In genomic region chr11:12802418-12803085, GRCh38 we compare ENCODE assay signal across 1 cellular context.
A peak's percentile ranks its signal among the peaks of the same experiment; 100 is the strongest.
TF ChIP-seq lines count a peak whose summit lies in the region.

No MANE protein-coding gene starts in this region.

TF ChIP-seq in HepG2, 621 proteins besides CTCF, POLR2A, EP300 and RAD21 (continued from another document and continues in another):
- TF ChIP-seq, protein P1, sequence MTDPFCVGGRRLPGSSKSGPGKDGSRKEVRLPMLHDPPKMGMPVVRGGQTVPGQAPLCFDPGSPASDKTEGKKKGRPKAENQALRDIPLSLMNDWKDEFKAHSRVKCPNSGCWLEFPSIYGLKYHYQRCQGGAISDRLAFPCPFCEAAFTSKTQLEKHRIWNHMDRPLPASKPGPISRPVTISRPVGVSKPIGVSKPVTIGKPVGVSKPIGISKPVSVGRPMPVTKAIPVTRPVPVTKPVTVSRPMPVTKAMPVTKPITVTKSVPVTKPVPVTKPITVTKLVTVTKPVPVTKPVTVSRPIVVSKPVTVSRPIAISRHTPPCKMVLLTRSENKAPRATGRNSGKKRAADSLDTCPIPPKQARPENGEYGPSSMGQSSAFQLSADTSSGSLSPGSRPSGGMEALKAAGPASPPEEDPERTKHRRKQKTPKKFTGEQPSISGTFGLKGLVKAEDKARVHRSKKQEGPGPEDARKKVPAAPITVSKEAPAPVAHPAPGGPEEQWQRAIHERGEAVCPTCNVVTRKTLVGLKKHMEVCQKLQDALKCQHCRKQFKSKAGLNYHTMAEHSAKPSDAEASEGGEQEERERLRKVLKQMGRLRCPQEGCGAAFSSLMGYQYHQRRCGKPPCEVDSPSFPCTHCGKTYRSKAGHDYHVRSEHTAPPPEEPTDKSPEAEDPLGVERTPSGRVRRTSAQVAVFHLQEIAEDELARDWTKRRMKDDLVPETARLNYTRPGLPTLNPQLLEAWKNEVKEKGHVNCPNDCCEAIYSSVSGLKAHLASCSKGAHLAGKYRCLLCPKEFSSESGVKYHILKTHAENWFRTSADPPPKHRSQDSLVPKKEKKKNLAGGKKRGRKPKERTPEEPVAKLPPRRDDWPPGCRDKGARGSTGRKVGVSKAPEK (CRISPR knock-in tag; IDR thresholded peaks at IDR 0.05; ENCODE audit: borderline replicate concordance): peak; percentile 98; the same call in 1 of the 2 replicates
- TF ChIP-seq ZMAT3 (CRISPR knock-in tag; conservative IDR thresholded peaks at IDR 0.05) (peak; percentile 67; the same call in 1 of the 2 replicates), AKAP8 (CRISPR knock-in tag; IDR thresholded peaks at IDR 0.05) (no peak), ZNF431 (CRISPR knock-in tag; IDR thresholded peaks at IDR 0.05; ENCODE audit: borderline replicate concordance, low read depth) (peak; percentile 57; the same call in 1 of the 2 replicates), KDM5B (CRISPR knock-in tag; IDR thresholded peaks at IDR 0.05; ENCODE audit: borderline replicate concordance) (peak; percentile 54; the same call in 1 of the 2 replicates), ZNF609 (CRISPR knock-in tag; IDR thresholded peaks at IDR 0.05; ENCODE audit: borderline replicate concordance) (peak; percentile 90), TMF1 (CRISPR knock-in tag; IDR thresholded peaks at IDR 0.05; ENCODE audit: low read depth) (no peak), ZBTB10 (CRISPR knock-in tag; IDR thresholded peaks at IDR 0.05; ENCODE audit: borderline replicate concordance) (no peak), JUND (CRISPR knock-in tag; IDR thresholded peaks at IDR 0.05) (peak; percentile 66; the same call in 1 of the 2 replicates), HNF4A (CRISPR knock-in tag; IDR thresholded peaks at IDR 0.05) (peak; percentile 82), SNRNP70 (IDR thresholded peaks at IDR 0.05; ENCODE audit: low read depth, low read length) (no peak), ZBTB8A (CRISPR knock-in tag; IDR thresholded peaks at IDR 0.05; ENCODE audit: borderline replicate concordance, low read depth) (no peak), ZNF264 (CRISPR knock-in tag; IDR thresholded peaks at IDR 0.05) (peak; percentile 60; the same call in 1 of the 2 replicates), YEATS2 (CRISPR knock-in tag; IDR thresholded peaks at IDR 0.05; ENCODE audit: borderline replicate concordance) (no peak; the same call in 1 of the 2 replicates), ZNF660 (CRISPR knock-in tag; IDR thresholded peaks at IDR 0.05; ENCODE audit: borderline replicate concordance, low read depth) (no peak), RBAK (CRISPR knock-in tag; IDR thresholded peaks at IDR 0.05) (peak; percentile 60; the same call in 1 of the 2 replicates), ZNF543 (CRISPR knock-in tag; IDR thresholded peaks at IDR 0.05) (no peak), KDM4B (CRISPR knock-in tag; IDR thresholded peaks at IDR 0.05) (0 out of 2 replicates have a peak, but pooled peaks have one; percentile 43), GPBP1L1 (CRISPR knock-in tag; IDR thresholded peaks at IDR 0.05) (no peak), ZNF775 (CRISPR knock-in tag; IDR thresholded peaks at IDR 0.05; ENCODE audit: borderline replicate concordance) (0 out of 2 replicates have a peak, but pooled peaks have one; percentile 38), PHF5A (CRISPR knock-in tag; IDR thresholded peaks at IDR 0.05; ENCODE audit: low read depth, unreplicated experiment) (peak; percentile 86), CENPBD1 (CRISPR knock-in tag; IDR thresholded peaks at IDR 0.05; ENCODE audit: borderline replicate concordance, low read depth) (no peak), ZNF549 (CRISPR knock-in tag; IDR thresholded peaks at IDR 0.05) (no peak), BCL6 (CRISPR knock-in tag; IDR thresholded peaks at IDR 0.05) (peak; percentile 83), MLLT10 (CRISPR knock-in tag; IDR thresholded peaks at IDR 0.05) (no peak), MEIS2 (CRISPR knock-in tag; IDR thresholded peaks at IDR 0.05) (peak; percentile 94), ZFP36L1 (CRISPR knock-in tag; IDR thresholded peaks at IDR 0.05) (no peak; the same call in 1 of the 2 replicates), ZNF234 (CRISPR knock-in tag; conservative IDR thresholded peaks at IDR 0.05) (no peak), ISX (CRISPR knock-in tag; conservative IDR thresholded peaks at IDR 0.05) (no peak), RNF2 (conservative IDR thresholded peaks at IDR 0.05; ENCODE audit: low read depth) (peak; percentile 60; the same call in 1 of the 2 replicates), ZNF841 (CRISPR knock-in tag; IDR thresholded peaks at IDR 0.05; ENCODE audit: borderline replicate concordance) (no peak), PPARG (CRISPR knock-in tag; conservative IDR thresholded peaks at IDR 0.05) (peak; percentile 84), ZNF143 (CRISPR knock-in tag; IDR thresholded peaks at IDR 0.05) (no peak), AGO1 (IDR thresholded peaks at IDR 0.05; ENCODE audit: low read depth, low read length, poor library complexity, severe bottlenecking) (no peak), ZNF138 (CRISPR knock-in tag; IDR thresholded peaks at IDR 0.05; ENCODE audit: low read depth) (no peak), SNAPC5 (CRISPR knock-in tag; IDR thresholded peaks at IDR 0.05; ENCODE audit: borderline replicate concordance) (peak; percentile 65; the same call in 1 of the 2 replicates), TSC22D2 (CRISPR knock-in tag; IDR thresholded peaks at IDR 0.05; ENCODE audit: borderline replicate concordance) (no peak), ZNF367 (CRISPR knock-in tag; IDR thresholded peaks at IDR 0.05; ENCODE audit: borderline replicate concordance) (no peak)
- TF ChIP-seq, protein P2, sequence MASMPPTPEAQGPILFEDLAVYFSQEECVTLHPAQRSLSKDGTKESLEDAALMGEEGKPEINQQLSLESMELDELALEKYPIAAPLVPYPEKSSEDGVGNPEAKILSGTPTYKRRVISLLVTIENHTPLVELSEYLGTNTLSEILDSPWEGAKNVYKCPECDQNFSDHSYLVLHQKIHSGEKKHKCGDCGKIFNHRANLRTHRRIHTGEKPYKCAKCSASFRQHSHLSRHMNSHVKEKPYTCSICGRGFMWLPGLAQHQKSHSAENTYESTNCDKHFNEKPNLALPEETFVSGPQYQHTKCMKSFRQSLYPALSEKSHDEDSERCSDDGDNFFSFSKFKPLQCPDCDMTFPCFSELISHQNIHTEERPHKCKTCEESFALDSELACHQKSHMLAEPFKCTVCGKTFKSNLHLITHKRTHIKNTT (CRISPR knock-in tag; IDR thresholded peaks at IDR 0.05): no peak
- TF ChIP-seq, protein P3, sequence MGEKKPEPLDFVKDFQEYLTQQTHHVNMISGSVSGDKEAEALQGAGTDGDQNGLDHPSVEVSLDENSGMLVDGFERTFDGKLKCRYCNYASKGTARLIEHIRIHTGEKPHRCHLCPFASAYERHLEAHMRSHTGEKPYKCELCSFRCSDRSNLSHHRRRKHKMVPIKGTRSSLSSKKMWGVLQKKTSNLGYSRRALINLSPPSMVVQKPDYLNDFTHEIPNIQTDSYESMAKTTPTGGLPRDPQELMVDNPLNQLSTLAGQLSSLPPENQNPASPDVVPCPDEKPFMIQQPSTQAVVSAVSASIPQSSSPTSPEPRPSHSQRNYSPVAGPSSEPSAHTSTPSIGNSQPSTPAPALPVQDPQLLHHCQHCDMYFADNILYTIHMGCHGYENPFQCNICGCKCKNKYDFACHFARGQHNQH (CRISPR knock-in tag; IDR thresholded peaks at IDR 0.05): peak; percentile 98
- TF ChIP-seq, protein P4, sequence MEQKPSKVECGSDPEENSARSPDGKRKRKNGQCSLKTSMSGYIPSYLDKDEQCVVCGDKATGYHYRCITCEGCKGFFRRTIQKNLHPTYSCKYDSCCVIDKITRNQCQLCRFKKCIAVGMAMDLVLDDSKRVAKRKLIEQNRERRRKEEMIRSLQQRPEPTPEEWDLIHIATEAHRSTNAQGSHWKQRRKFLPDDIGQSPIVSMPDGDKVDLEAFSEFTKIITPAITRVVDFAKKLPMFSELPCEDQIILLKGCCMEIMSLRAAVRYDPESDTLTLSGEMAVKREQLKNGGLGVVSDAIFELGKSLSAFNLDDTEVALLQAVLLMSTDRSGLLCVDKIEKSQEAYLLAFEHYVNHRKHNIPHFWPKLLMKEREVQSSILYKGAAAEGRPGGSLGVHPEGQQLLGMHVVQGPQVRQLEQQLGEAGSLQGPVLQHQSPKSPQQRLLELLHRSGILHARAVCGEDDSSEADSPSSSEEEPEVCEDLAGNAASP (CRISPR knock-in tag; IDR thresholded peaks at IDR 0.05; ENCODE audit: borderline replicate concordance): peak; percentile 69; the same call in 1 of the 2 replicates
- TF ChIP-seq, protein P5, sequence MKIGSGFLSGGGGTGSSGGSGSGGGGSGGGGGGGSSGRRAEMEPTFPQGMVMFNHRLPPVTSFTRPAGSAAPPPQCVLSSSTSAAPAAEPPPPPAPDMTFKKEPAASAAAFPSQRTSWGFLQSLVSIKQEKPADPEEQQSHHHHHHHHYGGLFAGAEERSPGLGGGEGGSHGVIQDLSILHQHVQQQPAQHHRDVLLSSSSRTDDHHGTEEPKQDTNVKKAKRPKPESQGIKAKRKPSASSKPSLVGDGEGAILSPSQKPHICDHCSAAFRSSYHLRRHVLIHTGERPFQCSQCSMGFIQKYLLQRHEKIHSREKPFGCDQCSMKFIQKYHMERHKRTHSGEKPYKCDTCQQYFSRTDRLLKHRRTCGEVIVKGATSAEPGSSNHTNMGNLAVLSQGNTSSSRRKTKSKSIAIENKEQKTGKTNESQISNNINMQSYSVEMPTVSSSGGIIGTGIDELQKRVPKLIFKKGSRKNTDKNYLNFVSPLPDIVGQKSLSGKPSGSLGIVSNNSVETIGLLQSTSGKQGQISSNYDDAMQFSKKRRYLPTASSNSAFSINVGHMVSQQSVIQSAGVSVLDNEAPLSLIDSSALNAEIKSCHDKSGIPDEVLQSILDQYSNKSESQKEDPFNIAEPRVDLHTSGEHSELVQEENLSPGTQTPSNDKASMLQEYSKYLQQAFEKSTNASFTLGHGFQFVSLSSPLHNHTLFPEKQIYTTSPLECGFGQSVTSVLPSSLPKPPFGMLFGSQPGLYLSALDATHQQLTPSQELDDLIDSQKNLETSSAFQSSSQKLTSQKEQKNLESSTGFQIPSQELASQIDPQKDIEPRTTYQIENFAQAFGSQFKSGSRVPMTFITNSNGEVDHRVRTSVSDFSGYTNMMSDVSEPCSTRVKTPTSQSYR (CRISPR knock-in tag; IDR thresholded peaks at IDR 0.05; ENCODE audit: borderline replicate concordance): peak; percentile 61; the same call in 1 of the 2 replicates
